In the genomic region with DNA sequence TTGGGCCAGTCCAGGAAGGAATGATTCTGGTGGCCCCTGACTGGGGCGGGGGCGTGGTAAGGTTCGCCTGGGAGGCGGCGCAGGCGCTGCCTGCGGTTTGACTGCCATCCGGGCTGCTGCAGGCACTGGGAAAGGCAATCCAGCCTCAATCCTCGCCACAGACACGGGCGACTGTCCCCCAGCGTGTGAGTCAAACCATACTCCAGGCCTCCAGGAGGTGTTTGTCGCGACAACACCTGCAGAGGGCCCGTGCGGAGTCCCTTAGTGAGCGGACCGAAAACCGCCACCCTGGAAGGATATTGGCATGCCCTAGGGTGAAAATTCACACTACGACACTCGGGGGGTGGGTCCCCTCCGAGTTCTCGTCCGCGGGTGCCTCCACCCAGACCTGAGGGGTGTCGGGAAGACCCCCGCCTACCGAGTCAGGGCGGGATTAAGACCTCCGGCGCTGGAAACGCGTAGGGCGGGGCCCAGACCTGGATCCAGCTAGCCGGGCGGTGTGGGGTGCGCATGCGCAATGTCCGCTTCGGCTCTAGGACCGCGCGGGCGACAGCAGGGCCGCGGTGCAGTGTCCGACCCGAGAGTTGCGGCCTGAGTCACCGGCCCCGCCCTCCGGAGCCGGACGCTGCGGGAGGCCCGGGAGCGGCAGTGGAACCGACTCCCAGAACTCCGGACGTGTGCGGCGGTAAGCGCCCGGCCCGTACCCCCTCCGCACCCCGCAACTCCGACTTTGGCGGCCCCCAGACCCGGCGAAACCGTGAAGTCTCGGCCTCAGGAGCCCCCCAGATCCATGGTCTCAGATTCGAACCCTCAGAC, we compare ENCODE assay signal across 8 cellular contexts. TPM values are rescaled to one million over a fixed set of nuclear protein-coding genes. Genes with fewer than 3 reads are reported as not detected.
DNase-seq lines count a peak whose midpoint lies in the region; FAIRE-seq and TF ChIP-seq lines count a peak whose summit lies in the region.

A gene (plus strand): TSS at position 594 of the 816 bp plus-strand sequence. CDS start 946 bp downstream, outside the sequence.

- peaks cover 22% of the 10 kb centered on the region for H4K20me1 ChIP-seq in Loucy (ENCODE audit: insufficient read depth, low read length, poor library complexity, severe bottlenecking)
- peaks cover 15% of the 10 kb centered on the region for H4K20me1 ChIP-seq in neural progenitor cell (ENCODE audit: low read depth)

- H3K9me2 ChIP-seq in Loucy (replicated peaks; ENCODE audit: low read depth, low read length), result no peaks in the 10 kb centered on the region

- H3K9me3 ChIP-seq in ES-I3 (ENCODE audit: control insufficient read depth, insufficient read depth, low read length) (no peaks in the 10 kb centered on the region), Loucy (ENCODE audit: insufficient read depth, low read depth, low read length) (no peaks in the 10 kb centered on the region), neural progenitor cell (ENCODE audit: low read depth) (no peaks in the 10 kb centered on the region)

- H2AFZ ChIP-seq in Loucy (ENCODE audit: low read length) (peak within 1 kb of the TSS; percentile 96), neural progenitor cell (replicated peaks) (peak within 1 kb of the TSS; percentile 83)

- H3K27ac Mint-ChIP-seq in neural progenitor cell, result peak within 1 kb of the TSS; percentile 78

- peak within 1 kb of the TSS; percentile 59 for H3K4me2 ChIP-seq in Loucy (ENCODE audit: low read depth, low read length, poor library complexity, severe bottlenecking)
- H3K4me2 ChIP-seq in neural progenitor cell, result peak within 1 kb of the TSS; percentile 83

- H3K9ac ChIP-seq in ES-I3 (ENCODE audit: low read depth, low read length) (peak within 1 kb of the TSS; percentile 86), Loucy (ENCODE audit: low read depth, low read length, poor library complexity, severe bottlenecking) (peak within 1 kb of the TSS; percentile 84), neural progenitor cell (peak within 1 kb of the TSS; percentile 74)

- TF ChIP-seq CTCF in Loucy (conservative IDR thresholded peaks at IDR 0.05; ENCODE audit: low read length), result peak; percentile 38; the same call in 1 of the 2 replicates
- TF ChIP-seq CTCF in neural progenitor cell (IDR thresholded peaks at IDR 0.05), result peak; percentile 38

- H3K36me3 ChIP-seq in ES-I3 (ENCODE audit: insufficient read depth, low read length), result peaks cover 12% of the 10 kb centered on the region
- H3K36me3 ChIP-seq in Loucy (ENCODE audit: insufficient read depth, low read length), result peaks cover 13% of the 10 kb centered on the region
- H3K36me3 ChIP-seq in neural progenitor cell, result no peaks in the 10 kb centered on the region

- DNase-seq in H54 (ENCODE audit: insufficient read length, low spot score) (peak; percentile 98), fibroblast of the conjunctiva (ENCODE audit: low read depth) (peak; percentile 95), neural progenitor cell (ENCODE audit: low spot score) (peak; percentile 99), stromal cell of bone marrow (ENCODE audit: low read depth) (peak; percentile 92)
- DNase-seq in activated effector memory CD4-positive, alpha-beta T cell treated with Interleukin-2 at 50 U/mL for 16 hours, result peak; percentile 85

- H3K79me2 ChIP-seq in Loucy (ENCODE audit: insufficient read depth, low read length) (peaks cover 20% of the 10 kb centered on the region; the same call in 1 of the 2 replicates), neural progenitor cell (ENCODE audit: low read depth) (peaks cover 20% of the 10 kb centered on the region)

- H3K9me3 Mint-ChIP-seq in neural progenitor cell, result no peaks in the 10 kb centered on the region

- H3K27me3 Mint-ChIP-seq in neural progenitor cell (ENCODE audit: insufficient read depth, low read depth), result peaks cover 8% of the 10 kb centered on the region

- H3K4me1 ChIP-seq in ES-I3 (ENCODE audit: insufficient read depth, low read length) (no peaks in the 10 kb centered on the region; the same call in 1 of the 2 replicates), Loucy (ENCODE audit: insufficient read depth, low read length, poor library complexity, severe bottlenecking) (peaks cover 9% of the 10 kb centered on the region), neural progenitor cell (peaks cover 7% of the 10 kb centered on the region)

- H3K36me3 Mint-ChIP-seq in neural progenitor cell, result peaks cover 17% of the 10 kb centered on the region

- H3K4me1 Mint-ChIP-seq in neural progenitor cell, result peaks cover 13% of the 10 kb centered on the region

- peak within 1 kb of the TSS; percentile 97 for H3K4me3 Mint-ChIP-seq in neural progenitor cell

- peak within 1 kb of the TSS; percentile 63 for H3K27ac ChIP-seq in neural progenitor cell

- H3K27me3 ChIP-seq in Loucy (ENCODE audit: insufficient read depth, low read length, poor library complexity, severe bottlenecking) (no peaks in the 10 kb centered on the region), neural progenitor cell (no peaks in the 10 kb centered on the region)

- H3K4me3 ChIP-seq in Loucy (ENCODE audit: low read length, poor library complexity, severe bottlenecking) (peak within 1 kb of the TSS; percentile 80), neural progenitor cell (peak within 1 kb of the TSS; percentile 91)

- no peak for FAIRE-seq in H54 (lab: Jason Lieb, UNC)

- peak; percentile 92 for TF ChIP-seq POLR2A in H54 (IDR thresholded peaks at IDR 0.05; ENCODE audit: low read depth, low read length)
- TF ChIP-seq POLR2A in Raji (IDR thresholded peaks at IDR 0.05; ENCODE audit: insufficient read depth, low read depth, low read length), result peak; percentile 86

- H3F3A ChIP-seq in Loucy (ENCODE audit: low read depth) (no peaks in the 10 kb centered on the region), neural progenitor cell (ENCODE audit: low read depth) (peaks cover 13% of the 10 kb centered on the region)

RNA-seq across cellular contexts. Expression of the gene that starts here (rescaled TPM):
- 146 and 258 TPM in 2 replicates for total RNA-seq in neural progenitor cell (ENCODE audit: low replicate concordance)

Comparison
In these comparisons a context has a peak if more than half of its experiments do, and no peak if none do; other contexts are left out.
1. Peak in every context shown above with its lines: DNase-seq, H3K4me3 ChIP-seq and H3K27ac ChIP-seq.